Comparison of ENCODE assay signal across 10 cellular contexts in genomic region chr9:133368249-133368881, GRCh38. TPM values are rescaled to one million over a fixed set of nuclear protein-coding genes. Genes with fewer than 3 reads are reported as not detected.
DNase-seq lines count a peak whose midpoint lies in the region; ATAC-seq, FAIRE-seq and TF ChIP-seq lines count a peak whose summit lies in the region.
"Had no signal": no experiment of that assay in that cellular context is flagged by ENCODE, and none has a peak within 500 bp of the region (broad histone marks: within the 10 kb centered on the region; RNA-seq: fewer than 3 reads in every experiment).

No MANE protein-coding gene starts in this region.

- H3K27ac Mint-ChIP-seq in CD4-positive, alpha-beta T cell, result peak overlapping the region; percentile 94
- H3K27ac Mint-ChIP-seq in natural killer cell, result peak overlapping the region; percentile 90 to 96
- H3K27ac Mint-ChIP-seq in CD14-positive monocyte, result peak overlapping the region in 2 of 7 donors; percentile 19 to 72

- no peak for DNase-seq in CD4-positive, alpha-beta T cell
- DNase-seq in NCI-H146 treated with DMSO at 0.1 percent for 48 hours (lab: John Stamatoyannopoulos, UW; ENCODE audit: unreplicated experiment) (peak; percentile 70), bronchial epithelial cell (ENCODE audit: low read depth) (no peak), natural killer cell (no peak), GM10248 (ENCODE audit: extremely low spot score) (no peak), uterus (no peak), CD14-positive monocyte (ENCODE audit: low spot score) (no peak)
- DNase-seq: esophagus squamous epithelium, Right ventricle myocardium superior had no signal

- no peak for ATAC-seq in CD4-positive, alpha-beta T cell (ENCODE audit: poor library complexity)
- ATAC-seq in natural killer cell (no peak), HG03025 (IDR thresholded peaks at IDR 0.05; ENCODE audit: low FRiP score, unreplicated experiment) (no peak)

- no peak for TF ChIP-seq POLR2A in uterus (IDR thresholded peaks at IDR 0.05)

- CTCF ChIA-PET in CD4-positive, alpha-beta T cell (lab: Charles Lee), result no interaction called here
- CTCF ChIA-PET in GM10248 (lab: Yijun Ruan, JAX), result interaction anchor here (1.0 to 1.8 kb wide), 2 partner anchors 9 to 111 kb away, joined by 3 to 4 read pairs; no protein-coding TSS in a partner anchor

- POLR2A ChIA-PET in CD4-positive, alpha-beta T cell (lab: Charles Lee), result no interaction called here
- POLR2A ChIA-PET in GM10248 (lab: Yijun Ruan, JAX), result no interaction called here

- H3K4me3 ChIP-seq in bronchial epithelial cell (ENCODE audit: low read depth, low read length) (no peak overlapping the region), uterus (no peak overlapping the region)
- H3K4me3 ChIP-seq: esophagus squamous epithelium had no signal

- peak; percentile 47 for FAIRE-seq in bronchial epithelial cell (lab: Jason Lieb, UNC)

- intact Hi-C loops in CD4-positive, alpha-beta T cell (cut with DNase I, micrococcal nuclease), result no loop called here
- intact Hi-C loops in natural killer cell (cut with micrococcal nuclease) (no loop called here), uterus (cut with DNase I; ENCODE audit: low total_unique reads) (no loop called here), CD14-positive monocyte (cut with micrococcal nuclease) (no loop called here)

- H3K27me3 Mint-ChIP-seq in CD4-positive, alpha-beta T cell, result no peaks in the 10 kb centered on the region
- H3K27me3 Mint-ChIP-seq in natural killer cell (ENCODE audit: low read depth in 2 of 2) (no peaks in the 10 kb centered on the region), CD14-positive monocyte (ENCODE audit: low read depth in 3 of 3) (no peaks in the 10 kb centered on the region)

- no peaks in the 10 kb centered on the region for H3K27me3 ChIP-seq in CD4-positive, alpha-beta T cell (ENCODE audit: control insufficient read depth, insufficient read depth, low read length)
- H3K27me3 ChIP-seq in bronchial epithelial cell (ENCODE audit: control insufficient read depth, insufficient read depth, low read length) (no peaks in the 10 kb centered on the region), uterus (no peaks in the 10 kb centered on the region)
- H3K27me3 ChIP-seq: esophagus squamous epithelium had no signal

- peaks cover 74% of the 10 kb centered on the region for H3K36me3 Mint-ChIP-seq in CD4-positive, alpha-beta T cell (ENCODE audit: low read depth)
- H3K36me3 Mint-ChIP-seq in natural killer cell, result peaks cover 6% of the 10 kb centered on the region
- peaks cover 69 to 90% of the 10 kb centered on the region in 2 donors for H3K36me3 Mint-ChIP-seq in CD14-positive monocyte

- H3K36me3 ChIP-seq in bronchial epithelial cell (ENCODE audit: control insufficient read depth, insufficient read depth, low read length) (peaks cover 32% of the 10 kb centered on the region), uterus (no peaks in the 10 kb centered on the region)

- H3K4me1 Mint-ChIP-seq in CD4-positive, alpha-beta T cell (ENCODE audit: low read depth), result peaks cover 58% of the 10 kb centered on the region
- H3K4me1 Mint-ChIP-seq in natural killer cell (peaks cover 61 to 73% of the 10 kb centered on the region in 2 donors), CD14-positive monocyte (peaks cover 41% of the 10 kb centered on the region)

- no peaks in the 10 kb centered on the region for H3K9me3 ChIP-seq in CD4-positive, alpha-beta T cell (ENCODE audit: control insufficient read depth, low read length)
- no peaks in the 10 kb centered on the region for H3K9me3 ChIP-seq in uterus
- H3K9me3 ChIP-seq: esophagus squamous epithelium had no signal

- no peak for TF ChIP-seq CTCF in CD4-positive, alpha-beta T cell (IDR thresholded peaks at IDR 0.05)
- no peak for TF ChIP-seq CTCF in bronchial epithelial cell (IDR thresholded peaks at IDR 0.05; ENCODE audit: insufficient read depth, low read length, severe bottlenecking)
- TF ChIP-seq CTCF in natural killer cell (IDR thresholded peaks at IDR 0.05), result no peak
- TF ChIP-seq CTCF in GM10248 (IDR thresholded peaks at IDR 0.05; ENCODE audit: control extremely low read depth, extremely low read depth, low read depth, missing control alignments), result no peak
- no peak for TF ChIP-seq CTCF in uterus (IDR thresholded peaks at IDR 0.05)
- TF ChIP-seq CTCF in CD14-positive monocyte (IDR thresholded peaks at IDR 0.05), result no peak

- H3K4me1 ChIP-seq in uterus, result peaks cover 14 to 52% of the 10 kb centered on the region in 2 donors

- H3K9me3 Mint-ChIP-seq in CD4-positive, alpha-beta T cell, result no peaks in the 10 kb centered on the region
- no peaks in the 10 kb centered on the region for H3K9me3 Mint-ChIP-seq in natural killer cell
- H3K9me3 Mint-ChIP-seq in CD14-positive monocyte, result no peaks in the 10 kb centered on the region

- peak overlapping the region; percentile 81 for H3K4me3 Mint-ChIP-seq in CD4-positive, alpha-beta T cell
- H3K4me3 Mint-ChIP-seq in natural killer cell (peak overlapping the region; percentile 45), CD14-positive monocyte (no peak overlapping the region)

- H3K27ac ChIP-seq in CD4-positive, alpha-beta T cell (ENCODE audit: low read depth, low read length), result no peak overlapping the region
- H3K27ac ChIP-seq in uterus, result no peak overlapping the region

RNA-seq across cellular contexts. Expression of gene SURF4, which starts 7.5 kb away (rescaled TPM):
- 10 to 100 TPM; 90.7 to 94.6 TPM for total RNA-seq in CD4-positive, alpha-beta T cell
- total RNA-seq in bronchial epithelial cell, result 269 and 295 TPM in 2 replicates
- 100 to 1,000 TPM; 111 to 135 (median 114) TPM for total RNA-seq in natural killer cell
- total RNA-seq in uterus, result 100 to 1,000 TPM in 2 of 4 donors, 10 to 100 TPM in 2; 74.7 to 262 (median 108) TPM
- polyA plus RNA-seq in CD14-positive monocyte, result 100 to 1,000 TPM; 157 to 175 TPM

RNA-seq across cellular contexts. Expression of gene STKLD1, which starts 7.8 kb away (rescaled TPM):
- 1 to 10 TPM in 1 of 2 experiments, under 1 TPM in 1; 0.59 to 1.0 TPM for total RNA-seq in CD4-positive, alpha-beta T cell
- total RNA-seq in bronchial epithelial cell, result under 0.01 and 0.38 TPM in 2 replicates
- 1 to 10 TPM in 2 of 3 donors, under 1 TPM in 1; 0.53 to 2.9 (median 1.1) TPM for total RNA-seq in natural killer cell
- 1 to 10 TPM in 2 of 4 donors, under 1 TPM in 1, not detected in 1; 0.88 to 1.7 (median 1.5) TPM for total RNA-seq in uterus
- polyA plus RNA-seq in CD14-positive monocyte, result not detected

RNA-seq across cellular contexts. Expression of gene SURF2, which starts 12.0 kb away (rescaled TPM):
- 10 to 100 TPM; 12.7 TPM for total RNA-seq in CD4-positive, alpha-beta T cell
- total RNA-seq in bronchial epithelial cell (46.6 and 51.3 TPM in 2 replicates), natural killer cell (10 to 100 TPM; 14.3 to 14.9 (median 14.7) TPM), uterus (10 to 100 TPM in 1 of 4 donors, 1 to 10 TPM in 1, under 1 TPM in 1, not detected in 1; 0.51 to 15.3 (median 5.9) TPM)
- polyA plus RNA-seq in CD14-positive monocyte, result 10 to 100 TPM; 17.5 to 24.7 TPM

RNA-seq across cellular contexts. Expression of gene SURF1, which starts 12.1 kb away (rescaled TPM):
- total RNA-seq in CD4-positive, alpha-beta T cell, result 10 to 100 TPM; 42.5 to 45.9 TPM
- 23.4 and 44.5 TPM in 2 replicates for total RNA-seq in bronchial epithelial cell
- 10 to 100 TPM; 35.6 to 44.4 (median 37.2) TPM for total RNA-seq in natural killer cell
- total RNA-seq in uterus, result 10 to 100 TPM; 13.0 to 34.7 (median 24.4) TPM
- 100 to 1,000 TPM in 1 of 2 donors, 10 to 100 TPM in 1; 98.4 to 140 TPM for polyA plus RNA-seq in CD14-positive monocyte

RNA-seq across cellular contexts. Expression of gene RPL7A, which starts 20.3 kb away (rescaled TPM):
- 1,000 to 10,000 TPM; 2,613 to 2,686 TPM for total RNA-seq in CD4-positive, alpha-beta T cell
- total RNA-seq in bronchial epithelial cell (2,200 and 3,023 TPM in 2 replicates), natural killer cell (1,000 to 10,000 TPM; 1,409 to 1,616 (median 1,600) TPM), uterus (1,000 to 10,000 TPM; 1,745 to 3,005 (median 2,502) TPM)
- 100 to 1,000 TPM; 390 to 437 TPM for polyA plus RNA-seq in CD14-positive monocyte

Comparison
In these comparisons a context has a peak if more than half of its experiments do, and no peak if none do; other contexts are left out.
1. H3K4me3 Mint-ChIP-seq: peak in CD4-positive, alpha-beta T cell (single experiment) and natural killer cell (single experiment); none in CD14-positive monocyte (0 of 2).